ENCODE assay signal across 8 cellular contexts in the genomic region with DNA sequence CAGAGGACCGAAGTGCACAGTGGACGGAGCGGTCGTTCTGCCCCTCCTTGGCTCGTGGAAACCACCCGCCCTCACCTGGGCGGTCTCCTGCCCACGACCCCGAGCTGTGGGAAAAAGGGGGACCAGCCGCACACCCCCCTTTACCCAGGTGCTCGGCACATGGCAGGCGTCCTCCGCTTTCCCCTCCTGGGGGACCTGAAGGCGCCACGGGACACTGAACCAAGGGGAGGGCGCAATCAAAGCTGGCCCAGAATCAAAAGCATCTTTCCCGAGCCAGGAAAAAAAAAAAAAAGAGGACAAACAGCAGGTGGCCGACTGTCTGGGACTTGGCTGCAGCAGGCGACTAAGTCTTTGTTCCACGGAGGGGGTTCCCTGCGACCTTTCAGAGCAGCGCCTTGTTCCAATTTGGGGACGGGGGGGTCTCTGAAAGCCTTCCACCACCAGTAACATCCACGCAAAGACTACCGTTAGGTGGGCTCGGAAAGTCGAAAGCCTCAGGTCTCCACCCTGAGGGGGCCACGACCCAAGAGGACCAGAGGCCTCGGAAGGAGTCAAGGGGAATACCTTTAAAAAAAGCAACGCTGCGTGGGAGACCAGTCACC. TPM values are rescaled to one million over a fixed set of nuclear protein-coding genes. Genes with fewer than 3 reads are reported as not detected.
DNase-seq lines count a peak whose midpoint lies in the region; ATAC-seq and TF ChIP-seq lines count a peak whose summit lies in the region.

No MANE protein-coding gene starts in this region.

- peaks cover 0 to 11% of the 10 kb centered on the region in 2 donors for H3K36me3 ChIP-seq in left lung
- peaks cover 0 to 2% of the 10 kb centered on the region in 2 donors for H3K36me3 ChIP-seq in thyroid gland

- TF ChIP-seq POLR2A in thyroid gland (IDR thresholded peaks at IDR 0.05), result no peak

- H3K4me1 ChIP-seq in left lung (peaks cover 13 to 32% of the 10 kb centered on the region in 2 donors), thyroid gland (peaks cover 20 to 22% of the 10 kb centered on the region in 2 donors)

- WGBS in thyroid gland, 2 donors, result 0 to 4% methylated on average over 25 to 31 of the region's 31 CpGs

- no peak for DNase-seq in GM12864 (ENCODE audit: low read depth)
- DNase-seq in NCI-H146 (lab: John Stamatoyannopoulos, UW), result peak; percentile 74
- no peak for DNase-seq in astrocyte of the cerebellum (ENCODE audit: low read depth)
- no peak for DNase-seq in left lung
- DNase-seq in thyroid gland, result peak; percentile 15 to 36
- no peak for DNase-seq in NCI-H510A treated with DMSO at 0.1 percent for 48 hours (lab: John Stamatoyannopoulos, UW)
- DNase-seq in NCI-H526 treated with DMSO at 0.1 percent for 48 hours (lab: John Stamatoyannopoulos, UW), result no peak
- no peak for DNase-seq in GF-D8 (lab: John Stamatoyannopoulos, UW)

- ATAC-seq in left lung, result no peak

- H3K4me3 ChIP-seq in GM12864 (ENCODE audit: low read depth, low read length) (peak overlapping the region; percentile 85), astrocyte of the cerebellum (ENCODE audit: low read depth, low read length) (peak overlapping the region; percentile 94), left lung (peak overlapping the region; percentile 68 to 80), thyroid gland (replicated peaks in 1 of 3) (peak overlapping the region; percentile 14 to 83 (median 71))

- H3K9me3 ChIP-seq in left lung (no peaks in the 10 kb centered on the region), thyroid gland (no peaks in the 10 kb centered on the region)

- H3K27ac ChIP-seq in left lung (peak overlapping the region; percentile 90 to 95), thyroid gland (peak overlapping the region in 2 of 3 donors; percentile 65 to 86)

- H3K27me3 ChIP-seq in left lung, result no peaks in the 10 kb centered on the region
- no peaks in the 10 kb centered on the region for H3K27me3 ChIP-seq in thyroid gland

- intact Hi-C loops in left lung (cut with DNase I) (no loop called here), thyroid gland (cut with DNase I) (no loop called here)

- TF ChIP-seq CTCF in GM12864 (IDR thresholded peaks at IDR 0.05; ENCODE audit: low read depth, low read length, missing control alignments) (no peak), astrocyte of the cerebellum (IDR thresholded peaks at IDR 0.05; ENCODE audit: low read depth, low read length, missing control alignments) (no peak), left lung (IDR thresholded peaks at IDR 0.05) (no peak), thyroid gland (IDR thresholded peaks at IDR 0.05) (no peak)

- in situ Hi-C loops in astrocyte of the cerebellum (cut with HindIII; ENCODE audit: low sequenced_read_pairs), result no loop called here

RNA-seq across cellular contexts. Expression of a gene that starts 1.1 kb away (rescaled TPM):
- 10 to 100 TPM; 64.7 to 91.9 TPM for total RNA-seq in left lung
- 100 to 1,000 TPM in 3 of 4 donors, 10 to 100 TPM in 1; 58.2 to 149 (median 115) TPM for total RNA-seq in thyroid gland

RNA-seq across cellular contexts. Expression of a gene that starts 13.7 kb away (rescaled TPM):
- total RNA-seq in left lung (100 to 1,000 TPM; 200 to 232 TPM), thyroid gland (100 to 1,000 TPM in 1 of 4 donors, 10 to 100 TPM in 3; 52.0 to 154 (median 61.9) TPM)

RNA-seq across cellular contexts. Expression of a gene that starts 23.4 kb away (rescaled TPM):
- total RNA-seq in left lung, result 10 to 100 TPM; 25.2 to 42.6 TPM
- total RNA-seq in thyroid gland, result 10 to 100 TPM; 18.4 to 31.8 (median 26.4) TPM

Comparison
In these comparisons a context has a peak if more than half of its experiments do, and no peak if none do; other contexts are left out.
1. DNase-seq: peak in NCI-H146 (single experiment) and thyroid gland (2 of 2); none in GM12864 (single experiment), astrocyte of the cerebellum (single experiment), left lung (0 of 2), NCI-H510A treated with DMSO at 0.1 percent for 48 hours (single experiment), NCI-H526 treated with DMSO at 0.1 percent for 48 hours (single experiment) and GF-D8 (single experiment).
2. Peak in every context shown above with its lines, with median percentiles within 50 percentile points of each other: H3K4me3 ChIP-seq.